ENCODE assay signal across 17 cellular contexts in genomic region chr2:33217431-33217830, GRCh38.
DNase-seq lines count a peak whose midpoint lies in the region; ATAC-seq, FAIRE-seq and TF ChIP-seq lines count a peak whose summit lies in the region.
"Had no signal": no experiment of that assay in that cellular context is flagged by ENCODE, and none has a peak within 500 bp of the region (broad histone marks: within the 10 kb centered on the region; RNA-seq: fewer than 3 reads in every experiment).

No MANE protein-coding gene starts in this region.

- no peak overlapping the region for H2AFZ ChIP-seq in HepG2 (ENCODE audit: low read length)
- H2AFZ ChIP-seq in fibroblast of lung (ENCODE audit: low read length), result no peak overlapping the region

- H3K27ac ChIP-seq in right lobe of liver (peak overlapping the region in 2 of 3 donors; percentile 8 to 31), HepG2 (ENCODE audit: extremely low read length, insufficient read depth, low read length) (no peak overlapping the region), fibroblast of lung (ENCODE audit: insufficient read depth, low read length) (peak overlapping the region; percentile 68), sigmoid colon (peak overlapping the region in 3 of 4 donors; percentile 58 to 78 (median 78))

- H3K4me2 ChIP-seq in HepG2 (ENCODE audit: low read depth, low read length), result no peak overlapping the region
- H3K4me2 ChIP-seq in fibroblast of lung (ENCODE audit: extremely low read depth, insufficient read depth, low read length), result no peak overlapping the region

- no peak for TF ChIP-seq CTCF in right lobe of liver (IDR thresholded peaks at IDR 0.05)
- no peak for TF ChIP-seq CTCF in HepG2 (CRISPR knock-in tag; IDR thresholded peaks at IDR 0.05)
- no peak for TF ChIP-seq CTCF in fibroblast of lung (conservative IDR thresholded peaks at IDR 0.05 in 1 of 2, IDR thresholded peaks at IDR 0.05 in 1 of 2; ENCODE audit: low read depth in 1 of 2, low read length in 2 of 2)
- no peak for TF ChIP-seq CTCF in sigmoid colon (IDR thresholded peaks at IDR 0.05)

- ATAC-seq in right lobe of liver (no peak), HepG2 (no peak)
- ATAC-seq: CD8-positive, alpha-beta T cell had no signal

- H3K27me3 ChIP-seq in right lobe of liver (no peaks in the 10 kb centered on the region), HepG2 (ENCODE audit: control insufficient read depth in 1 of 2, insufficient read depth in 2 of 2, low read length in 2 of 2) (peaks cover 0 to 3% of the 10 kb centered on the region in 2 experiments; a peak in 1 of 5 replicates), fibroblast of lung (ENCODE audit: control insufficient read depth, insufficient read depth, low read length) (no peaks in the 10 kb centered on the region), sigmoid colon (no peaks in the 10 kb centered on the region)

- TF ChIP-seq POLR2A in right lobe of liver (IDR thresholded peaks at IDR 0.05) (no peak), HepG2 (IDR thresholded peaks at IDR 0.05; ENCODE audit: insufficient read depth in 1 of 2, low read depth in 2 of 2, low read length in 2 of 2) (no peak), sigmoid colon (IDR thresholded peaks at IDR 0.05) (no peak)

- intact Hi-C loops in right lobe of liver (cut with DNase I) (no loop called here), HepG2 (cut with micrococcal nuclease; ENCODE audit: unreplicated experiment) (no loop called here), sigmoid colon (cut with DNase I) (no loop called here)

- H3K9me3 ChIP-seq in right lobe of liver, result no peaks in the 10 kb centered on the region
- H3K9me3 ChIP-seq in HepG2 (ENCODE audit: low read length), result no peaks in the 10 kb centered on the region
- no peaks in the 10 kb centered on the region for H3K9me3 ChIP-seq in fibroblast of lung (ENCODE audit: control insufficient read depth, insufficient read depth, low read depth, low read length)
- no peaks in the 10 kb centered on the region for H3K9me3 ChIP-seq in sigmoid colon

- no peak for TF ChIP-seq RAD21 in HepG2 (CRISPR knock-in tag; IDR thresholded peaks at IDR 0.05)

- in situ Hi-C loops in HepG2 (cut with HindIII; ENCODE audit: extremely low pct_ligation_motif_present, low pct_unique_long_range_greater_than_20kb), result no loop called here

- no peak overlapping the region for H3K4me3 ChIP-seq in right lobe of liver
- no peak overlapping the region for H3K4me3 ChIP-seq in HepG2 (replicated peaks in 1 of 3; ENCODE audit: insufficient read depth in 1 of 3, low read depth in 2 of 3, low read length in 3 of 3)
- H3K4me3 ChIP-seq in fibroblast of lung (replicated peaks in 1 of 4; ENCODE audit: control extremely low read depth in 1 of 4, insufficient read depth in 1 of 4, low read depth in 3 of 4, low read length in 4 of 4), result no peak overlapping the region
- H3K4me3 ChIP-seq in sigmoid colon, result no peak overlapping the region

- H3K4me1 ChIP-seq in right lobe of liver, result peaks cover 0 to 20% (median 9%) of the 10 kb centered on the region in 4 donors
- peaks cover under 1% of the 10 kb centered on the region; the same call in 1 of the 2 replicates for H3K4me1 ChIP-seq in HepG2 (ENCODE audit: insufficient read depth, low read length)
- peaks cover 35% of the 10 kb centered on the region for H3K4me1 ChIP-seq in fibroblast of lung (ENCODE audit: control insufficient read depth, extremely low read depth, insufficient read depth, low read length)
- H3K4me1 ChIP-seq in sigmoid colon, result peaks cover 0 to 62% (median 24%) of the 10 kb centered on the region in 4 donors

- DNase-seq in right lobe of liver (no peak), HepG2 (ENCODE audit: low spot score) (no peak), fibroblast of lung (ENCODE audit: low read depth in 2 of 2) (no peak), sigmoid colon (no peak), activated gamma-delta T cell treated with Interleukin-2 at 50 U/mL for 16 hours (no peak), superior temporal gyrus (ENCODE audit: extremely low spot score) (no peak), 8988T (no peak)
- DNase-seq: CD8-positive, alpha-beta T cell; DND-41; GDM1; NCI-H146; NCI-H2081 treated with DMSO at 0.1 percent for 48 hours; NCI-H524 treated with DMSO at 0.1 percent for 48 hours; RPMI8226 had no signal

- TF ChIP-seq EP300 in HepG2 (IDR thresholded peaks at IDR 0.05; ENCODE audit: low read depth in 2 of 2, low read length in 2 of 2) (no peak), HepG2 (CRISPR knock-in tag; IDR thresholded peaks at IDR 0.05; ENCODE audit: borderline replicate concordance) (no peak), sigmoid colon (IDR thresholded peaks at IDR 0.05) (no peak)

- H4K20me1 ChIP-seq in HepG2 (ENCODE audit: insufficient read depth, low read length) (no peaks in the 10 kb centered on the region), fibroblast of lung (ENCODE audit: control insufficient read depth, extremely low read depth, insufficient read depth, low read length) (no peaks in the 10 kb centered on the region)

- no TSS peak for BruUV-seq in HepG2 (replicated peaks; lab: Mats Ljungman, UMichigan)

- H3K36me3 ChIP-seq in right lobe of liver (no peaks in the 10 kb centered on the region), HepG2 (replicated peaks in 1 of 2; ENCODE audit: control insufficient read depth in 1 of 2, insufficient read depth in 2 of 2, low read length in 2 of 2) (no peaks in the 10 kb centered on the region), fibroblast of lung (ENCODE audit: control insufficient read depth, insufficient read depth, low read length) (no peaks in the 10 kb centered on the region), sigmoid colon (peaks cover 0 to 6% (median 0%) of the 10 kb centered on the region in 4 donors)

- no peak for FAIRE-seq in HepG2 (lab: Jason Lieb, UNC)
- FAIRE-seq: D721Med, GM12892, GM19239 had no signal

- H3K9ac ChIP-seq in HepG2 (ENCODE audit: insufficient read depth, low read depth, low read length) (no peak overlapping the region), fibroblast of lung (ENCODE audit: insufficient read depth, low read length) (no peak overlapping the region)

- CTCF ChIA-PET in HepG2 (lab: Yijun Ruan, JAX; ENCODE audit: low intra/inter-chr PET ratio, low total read pairs), result no interaction called here

- POLR2A ChIA-PET in HepG2 (lab: Yijun Ruan, JAX), result no interaction called here

- 68% methylated on average over 3 of the region's 3 CpGs for WGBS in right lobe of liver (ENCODE audit: insufficient coverage, low coverage, low lambda C conversion rate, missing lambda C conversion rate)
- WGBS in HepG2 (ENCODE audit: low lambda C conversion rate), result 41% methylated on average over 3 of the region's 3 CpGs
- 92 to 95% methylated on average over 3 of the region's 3 CpGs for whole genome bisulfite sequencing in sigmoid colon, 2 donors

- H3K79me2 ChIP-seq in HepG2 (ENCODE audit: insufficient read depth, low read length), result no peaks in the 10 kb centered on the region
- peaks cover 14% of the 10 kb centered on the region for H3K79me2 ChIP-seq in fibroblast of lung (ENCODE audit: control insufficient read depth, insufficient read depth, low read length)

TF ChIP-seq in HepG2, 621 proteins besides CTCF, POLR2A, EP300 and RAD21:
- TF ChIP-seq GTF3A (CRISPR knock-in tag; conservative IDR thresholded peaks at IDR 0.05), result no peak
- TF ChIP-seq ZNF263 (CRISPR knock-in tag; IDR thresholded peaks at IDR 0.05), result no peak
- no peak for TF ChIP-seq ELF4 (CRISPR knock-in tag; IDR thresholded peaks at IDR 0.05; ENCODE audit: borderline replicate concordance)
- TF ChIP-seq GTF2F1 (IDR thresholded peaks at IDR 0.05; ENCODE audit: low read length), result no peak
- no peak for TF ChIP-seq SP1 (IDR thresholded peaks at IDR 0.05)
- TF ChIP-seq SP1 (CRISPR knock-in tag; IDR thresholded peaks at IDR 0.05), result no peak
- no peak for TF ChIP-seq FOXK2 (IDR thresholded peaks at IDR 0.05)
